Comparison of ENCODE assay signal across 8 cellular contexts in genomic region chr2:177763532-177764265, GRCh38.
A peak's percentile ranks its signal among the peaks of the same experiment; 100 is the strongest.
DNase-seq lines count a peak whose midpoint lies in the region; ATAC-seq lines count a peak whose summit lies in the region.

No MANE protein-coding gene starts in this region.

- no peaks in the 10 kb centered on the region for H3K79me2 ChIP-seq in ACC112 (ENCODE audit: control insufficient read depth, insufficient read depth, low read length, unreplicated experiment)

- H3K4me3 ChIP-seq in ACC112 (ENCODE audit: low read depth, low read length): no peak overlapping the region; the same call in 1 of the 2 replicates

- no peaks in the 10 kb centered on the region for H3K36me3 ChIP-seq in ACC112 (ENCODE audit: insufficient read depth, low read length)

- peak; percentile 99 for ATAC-seq in GM18511 (IDR thresholded peaks at IDR 0.05; ENCODE audit: unreplicated experiment)
- peak; percentile 98 for ATAC-seq in HG02973 (IDR thresholded peaks at IDR 0.05; ENCODE audit: unreplicated experiment)

- no peaks in the 10 kb centered on the region for H3K4me1 ChIP-seq in ACC112 (ENCODE audit: control insufficient read depth, insufficient read depth, low read length, unreplicated experiment)

- DNase-seq in NCI-H1930 (lab: John Stamatoyannopoulos, UW): peak; percentile 53 to 71
- peak; percentile 53 for DNase-seq in UCSD-AML1 (lab: John Stamatoyannopoulos, UW; ENCODE audit: unreplicated experiment)
- peak; percentile 26 for DNase-seq in brain pericyte (ENCODE audit: low read depth, low spot score)
- DNase-seq in inferior parietal cortex (ENCODE audit: extremely low spot score): peak; percentile 73
- DNase-seq in stimulated activated CD4-positive, alpha-beta T cell treated with anti-CD3 and anti-CD28 coated beads, Interleukin-1b, Interleukin-23, amount 100 ng/mL, for 24 hours (ENCODE audit: low read depth in 4 of 4, low spot score in 1 of 4): peak; percentile 65 to 71 (median 66)

- peak overlapping the region; percentile 9 for H2AFZ ChIP-seq in ACC112 (ENCODE audit: low read length, unreplicated experiment)

- H3K27me3 ChIP-seq in ACC112 (ENCODE audit: insufficient read depth, low read length): peaks cover 20% of the 10 kb centered on the region; the same call in 1 of the 2 replicates

- no peak overlapping the region for H3K27ac ChIP-seq in ACC112 (ENCODE audit: low read depth, low read length)
